Comparison of ENCODE assay signal across 1 cellular context in the genomic region with DNA sequence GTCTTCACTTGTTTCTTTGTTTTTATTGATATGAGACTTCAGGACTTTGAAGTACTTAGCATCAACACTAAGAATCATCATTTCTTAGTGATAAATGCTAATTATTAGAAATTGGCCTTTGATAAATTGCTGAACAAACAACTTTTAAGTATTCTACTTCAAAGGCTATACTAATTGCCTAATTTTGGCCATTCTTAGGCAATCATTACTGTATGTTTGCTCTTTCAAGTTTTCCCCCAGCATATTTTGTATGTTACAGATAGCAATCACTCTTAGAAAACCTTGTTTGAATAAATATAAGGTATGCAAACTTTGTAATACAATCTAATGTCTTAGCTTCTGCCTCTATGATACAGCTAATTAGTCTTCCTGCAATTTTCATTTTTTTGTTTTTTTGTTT.
TF ChIP-seq lines count a peak whose summit lies in the region.

No MANE protein-coding gene starts in this region.

TF ChIP-seq in HepG2, 621 proteins besides CTCF, POLR2A, EP300 and RAD21 (continued from another document):
- TF ChIP-seq, protein P1, sequence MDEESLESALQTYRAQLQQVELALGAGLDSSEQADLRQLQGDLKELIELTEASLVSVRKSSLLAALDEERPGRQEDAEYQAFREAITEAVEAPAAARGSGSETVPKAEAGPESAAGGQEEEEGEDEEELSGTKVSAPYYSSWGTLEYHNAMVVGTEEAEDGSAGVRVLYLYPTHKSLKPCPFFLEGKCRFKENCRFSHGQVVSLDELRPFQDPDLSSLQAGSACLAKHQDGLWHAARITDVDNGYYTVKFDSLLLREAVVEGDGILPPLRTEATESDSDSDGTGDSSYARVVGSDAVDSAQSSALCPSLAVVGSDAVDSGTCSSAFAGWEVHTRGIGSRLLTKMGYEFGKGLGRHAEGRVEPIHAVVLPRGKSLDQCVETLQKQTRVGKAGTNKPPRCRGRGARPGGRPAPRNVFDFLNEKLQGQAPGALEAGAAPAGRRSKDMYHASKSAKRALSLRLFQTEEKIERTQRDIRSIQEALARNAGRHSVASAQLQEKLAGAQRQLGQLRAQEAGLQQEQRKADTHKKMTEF (CRISPR knock-in tag; IDR thresholded peaks at IDR 0.05), result peak; percentile 61; the same call in 1 of the 2 replicates
- TF ChIP-seq, protein P2, sequence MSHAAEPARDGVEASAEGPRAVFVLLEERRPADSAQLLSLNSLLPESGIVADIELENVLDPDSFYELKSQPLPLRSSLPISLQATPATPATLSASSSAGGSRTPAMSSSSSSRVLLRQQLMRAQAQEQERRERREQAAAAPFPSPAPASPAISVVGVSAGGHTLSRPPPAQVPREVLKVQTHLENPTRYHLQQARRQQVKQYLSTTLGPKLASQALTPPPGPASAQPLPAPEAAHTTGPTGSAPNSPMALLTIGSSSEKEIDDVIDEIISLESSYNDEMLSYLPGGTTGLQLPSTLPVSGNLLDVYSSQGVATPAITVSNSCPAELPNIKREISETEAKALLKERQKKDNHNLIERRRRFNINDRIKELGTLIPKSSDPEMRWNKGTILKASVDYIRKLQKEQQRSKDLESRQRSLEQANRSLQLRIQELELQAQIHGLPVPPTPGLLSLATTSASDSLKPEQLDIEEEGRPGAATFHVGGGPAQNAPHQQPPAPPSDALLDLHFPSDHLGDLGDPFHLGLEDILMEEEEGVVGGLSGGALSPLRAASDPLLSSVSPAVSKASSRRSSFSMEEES (CRISPR knock-in tag; IDR thresholded peaks at IDR 0.05), result no peak
- TF ChIP-seq MTF2 (CRISPR knock-in tag; IDR thresholded peaks at IDR 0.05; ENCODE audit: borderline replicate concordance) (no peak), AGO1 (IDR thresholded peaks at IDR 0.05; ENCODE audit: low read depth, low read length, poor library complexity, severe bottlenecking) (no peak), PAF1 (CRISPR knock-in tag; IDR thresholded peaks at IDR 0.05) (no peak), CREB1 (IDR thresholded peaks at IDR 0.05) (no peak), CREB1 (CRISPR knock-in tag; IDR thresholded peaks at IDR 0.05) (no peak; the same call in 1 of the 2 replicates), NR2F6 (IDR thresholded peaks at IDR 0.05) (0 out of 2 replicates have a peak, but pooled peaks have one; percentile 28), NR2F6 (CRISPR knock-in tag; IDR thresholded peaks at IDR 0.05) (no peak), ZNF720 (CRISPR knock-in tag; IDR thresholded peaks at IDR 0.05) (no peak), FOXP1 (IDR thresholded peaks at IDR 0.05) (no peak), FOXP1 (CRISPR knock-in tag; IDR thresholded peaks at IDR 0.05) (peak; percentile 65; the same call in 1 of the 2 replicates), AGO2 (optimal IDR thresholded peaks at IDR 0.05; ENCODE audit: low read depth, low read length) (peak; percentile 18), ZSCAN9 (CRISPR knock-in tag; IDR thresholded peaks at IDR 0.05; ENCODE audit: borderline replicate concordance) (no peak)
- TF ChIP-seq, protein P3, sequence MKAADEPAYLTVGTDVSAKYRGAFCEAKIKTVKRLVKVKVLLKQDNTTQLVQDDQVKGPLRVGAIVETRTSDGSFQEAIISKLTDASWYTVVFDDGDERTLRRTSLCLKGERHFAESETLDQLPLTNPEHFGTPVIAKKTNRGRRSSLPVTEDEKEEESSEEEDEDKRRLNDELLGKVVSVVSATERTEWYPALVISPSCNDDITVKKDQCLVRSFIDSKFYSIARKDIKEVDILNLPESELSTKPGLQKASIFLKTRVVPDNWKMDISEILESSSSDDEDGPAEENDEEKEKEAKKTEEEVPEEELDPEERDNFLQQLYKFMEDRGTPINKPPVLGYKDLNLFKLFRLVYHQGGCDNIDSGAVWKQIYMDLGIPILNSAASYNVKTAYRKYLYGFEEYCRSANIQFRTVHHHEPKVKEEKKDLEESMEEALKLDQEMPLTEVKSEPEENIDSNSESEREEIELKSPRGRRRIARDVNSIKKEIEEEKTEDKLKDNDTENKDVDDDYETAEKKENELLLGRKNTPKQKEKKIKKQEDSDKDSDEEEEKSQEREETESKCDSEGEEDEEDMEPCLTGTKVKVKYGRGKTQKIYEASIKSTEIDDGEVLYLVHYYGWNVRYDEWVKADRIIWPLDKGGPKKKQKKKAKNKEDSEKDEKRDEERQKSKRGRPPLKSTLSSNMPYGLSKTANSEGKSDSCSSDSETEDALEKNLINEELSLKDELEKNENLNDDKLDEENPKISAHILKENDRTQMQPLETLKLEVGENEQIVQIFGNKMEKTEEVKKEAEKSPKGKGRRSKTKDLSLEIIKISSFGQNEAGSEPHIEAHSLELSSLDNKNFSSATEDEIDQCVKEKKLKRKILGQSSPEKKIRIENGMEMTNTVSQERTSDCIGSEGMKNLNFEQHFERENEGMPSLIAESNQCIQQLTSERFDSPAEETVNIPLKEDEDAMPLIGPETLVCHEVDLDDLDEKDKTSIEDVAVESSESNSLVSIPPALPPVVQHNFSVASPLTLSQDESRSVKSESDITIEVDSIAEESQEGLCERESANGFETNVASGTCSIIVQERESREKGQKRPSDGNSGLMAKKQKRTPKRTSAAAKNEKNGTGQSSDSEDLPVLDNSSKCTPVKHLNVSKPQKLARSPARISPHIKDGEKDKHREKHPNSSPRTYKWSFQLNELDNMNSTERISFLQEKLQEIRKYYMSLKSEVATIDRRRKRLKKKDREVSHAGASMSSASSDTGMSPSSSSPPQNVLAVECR (CRISPR knock-in tag; IDR thresholded peaks at IDR 0.05; ENCODE audit: borderline replicate concordance), result no peak
